19 cellular contexts compared by ENCODE assay signal in genomic region chr5:22250528-22250927, GRCh38.
"Had no signal": no experiment of that assay in that cellular context is flagged by ENCODE, and none has a peak within 500 bp of the region (broad histone marks: within the 10 kb centered on the region; RNA-seq: fewer than 3 reads in every experiment).

No MANE protein-coding gene starts in this region.

- DNase-seq: activated B cell treated with CpG ODN at 0.5 μM for 24 hours; activated CD4-positive, alpha-beta T cell treated with anti-CD3 and anti-CD28 coated beads, Interleukin-2, amount 50 U/mL, for 1 hour; activated CD8-positive, alpha-beta T cell treated with anti-CD3 and anti-CD28 coated beads for 36 hours; activated naive CD4-positive, alpha-beta T cell; activated T-cell treated with anti-CD3 and anti-CD28 coated beads, Interleukin-2, amount 50 U/mL, for 72 hours; central memory CD4-positive, alpha-beta T cell; endodermal cell; foreskin fibroblast; heart right ventricle; naive B cell; nephron progenitor cell; occipital lobe; right cardiac atrium; spleen; stimulated activated naive CD4-positive, alpha-beta T cell; tibial artery; upper lobe of right lung had no signal

- H3K9me3 ChIP-seq: breast epithelium, heart right ventricle, spleen, suprapubic skin, tibial artery, upper lobe of right lung had no signal

- H3K4me3 ChIP-seq: breast epithelium, heart right ventricle, spleen, suprapubic skin, tibial artery, upper lobe of right lung had no signal

- H3K27ac ChIP-seq: breast epithelium, heart right ventricle, spleen, suprapubic skin, tibial artery, upper lobe of right lung had no signal

- H3K36me3 ChIP-seq: breast epithelium, heart right ventricle, spleen, suprapubic skin, tibial artery, upper lobe of right lung had no signal

- H3K27me3 ChIP-seq: breast epithelium, heart right ventricle, spleen, suprapubic skin, tibial artery, upper lobe of right lung had no signal
